ENCODE assay signal across 12 cellular contexts in genomic region chr6:125102901-125103300, GRCh38. TPM values are rescaled to one million over a fixed set of nuclear protein-coding genes. Genes with fewer than 3 reads are reported as not detected.
A peak's percentile ranks its signal among the peaks of the same experiment; 100 is the strongest.
DNase-seq lines count a peak whose midpoint lies in the region; ATAC-seq and TF ChIP-seq lines count a peak whose summit lies in the region.
"Had no signal": no experiment of that assay in that cellular context is flagged by ENCODE, and none has a peak within 500 bp of the region (broad histone marks: within the 10 kb centered on the region; RNA-seq: fewer than 3 reads in every experiment).

No MANE protein-coding gene starts in this region.

- no peaks in the 10 kb centered on the region for H3K27me3 Mint-ChIP-seq in endothelial cell (ENCODE audit: unreplicated experiment)

- H3K4me3 ChIP-seq in PC-3 (ENCODE audit: low read length) (no peak overlapping the region), neuronal stem cell (ENCODE audit: low read length in 2 of 2) (no peak overlapping the region), thyroid gland (replicated peaks in 1 of 3) (no peak overlapping the region), left lung (no peak overlapping the region)

- no peaks in the 10 kb centered on the region for H3K9me3 Mint-ChIP-seq in endothelial cell (ENCODE audit: unreplicated experiment)

- no peak overlapping the region for H2BK120ac ChIP-seq in neuronal stem cell (ENCODE audit: low read depth, low read length)

- H2AFZ ChIP-seq in PC-3 (ENCODE audit: low read length), result no peak overlapping the region
- H2AFZ ChIP-seq in neuronal stem cell (ENCODE audit: low read length), result peak overlapping the region; percentile 67

- DNase-seq in AG20443 (ENCODE audit: low spot score), result peak; percentile 80
- DNase-seq in PC-3, result peak; percentile 74
- no peak for DNase-seq in endothelial cell (ENCODE audit: low spot score)
- no peak for DNase-seq in neuronal stem cell (ENCODE audit: low spot score)
- DNase-seq in thyroid gland, result no peak
- DNase-seq in left lung, result no peak
- DNase-seq in NCI-H1092 treated with DMSO at 0.1 percent for 48 hours (lab: John Stamatoyannopoulos, UW), result no peak
- DNase-seq: activated CD8-positive, alpha-beta memory T cell treated with anti-CD3 and anti-CD28 coated beads, Interleukin-2, amount 10 ng/mL, durations not matched to agents 7 days and 5 days; central memory CD4-positive, alpha-beta T cell; NCI-H2171; T-cell had no signal

- no peaks in the 10 kb centered on the region for H3K9me2 ChIP-seq in PC-3 (replicated peaks; ENCODE audit: low read length)

- H3K79me1 ChIP-seq in neuronal stem cell (ENCODE audit: low read depth, low read length), result no peaks in the 10 kb centered on the region

- intact Hi-C loops in PC-3 (cut with micrococcal nuclease) (no loop called here), thyroid gland (cut with DNase I) (no loop called here), left lung (cut with DNase I) (no loop called here)

- H4K8ac ChIP-seq in neuronal stem cell (ENCODE audit: low read depth, low read length), result no peak overlapping the region

- H3K9me3 ChIP-seq in PC-3 (ENCODE audit: low read length), result no peaks in the 10 kb centered on the region
- H3K9me3 ChIP-seq in neuronal stem cell (replicated peaks in 1 of 2; ENCODE audit: control insufficient read depth in 2 of 2, insufficient read depth in 1 of 2, low read depth in 1 of 2, low read length in 2 of 2), result no peaks in the 10 kb centered on the region
- no peaks in the 10 kb centered on the region for H3K9me3 ChIP-seq in thyroid gland
- H3K9me3 ChIP-seq in left lung, result no peaks in the 10 kb centered on the region

- H3K27ac ChIP-seq in PC-3 (ENCODE audit: low read length) (no peak overlapping the region), neuronal stem cell (replicated peaks; ENCODE audit: low read length) (no peak overlapping the region), thyroid gland (no peak overlapping the region), left lung (no peak overlapping the region)

- H3K4ac ChIP-seq in neuronal stem cell (ENCODE audit: low read length), result no peak overlapping the region

- H2AK5ac ChIP-seq in neuronal stem cell (ENCODE audit: low read depth, low read length), result no peak overlapping the region

- H3K4me2 ChIP-seq in PC-3 (ENCODE audit: low read length) (no peak overlapping the region), neuronal stem cell (ENCODE audit: insufficient read depth, low read length, poor library complexity, severe bottlenecking) (no peak overlapping the region)

- H3K23ac ChIP-seq in neuronal stem cell (ENCODE audit: low read depth, low read length, poor library complexity), result no peak overlapping the region

- H3K14ac ChIP-seq in neuronal stem cell (ENCODE audit: low read length), result no peak overlapping the region

- H2BK15ac ChIP-seq in neuronal stem cell (ENCODE audit: low read length), result no peak overlapping the region

- POLR2A ChIA-PET in PC-3 (lab: Charles Lee; ENCODE audit: unreplicated experiment), result interaction anchor here (0.6 kb wide), 1 partner anchor 816 kb away, joined by 3 read pairs; no protein-coding TSS in a partner anchor

- WGBS in neuronal stem cell (ENCODE audit: extremely low coverage in 2 of 2, insufficient read length in 2 of 2, insufficient replicate concordance in 1 of 2), 2 donors, result no CpG with 5 or more reads among the region's 2 CpGs
- 83 to 94% methylated on average over 2 of the region's 2 CpGs for WGBS in thyroid gland, 2 donors

- H2BK12ac ChIP-seq in neuronal stem cell (ENCODE audit: low read length), result no peak overlapping the region

- H3K4me1 ChIP-seq in PC-3 (ENCODE audit: insufficient read depth, low read length) (peaks cover 17% of the 10 kb centered on the region), neuronal stem cell (ENCODE audit: control insufficient read depth in 2 of 2, insufficient read depth in 1 of 2, low read depth in 1 of 2, low read length in 2 of 2) (peaks cover 15 to 17% of the 10 kb centered on the region in 2 donors), thyroid gland (no peaks in the 10 kb centered on the region), left lung (peaks cover 0 to 8% of the 10 kb centered on the region in 2 donors)

- no peaks in the 10 kb centered on the region for H3K36me3 ChIP-seq in PC-3 (ENCODE audit: low read depth, low read length)
- no peaks in the 10 kb centered on the region for H3K36me3 ChIP-seq in neuronal stem cell (replicated peaks in 1 of 2; ENCODE audit: control insufficient read depth in 2 of 2, insufficient read depth in 2 of 2, low read length in 2 of 2)
- H3K36me3 ChIP-seq in thyroid gland, result no peaks in the 10 kb centered on the region
- peaks cover 0 to 4% of the 10 kb centered on the region in 2 donors for H3K36me3 ChIP-seq in left lung

- no peak overlapping the region for H3K4me3 Mint-ChIP-seq in endothelial cell (ENCODE audit: unreplicated experiment)
- H3K4me3 Mint-ChIP-seq: activated CD8-positive, alpha-beta memory T cell treated with anti-CD3 and anti-CD28 coated beads, Interleukin-2, amount 10 ng/mL, durations not matched to agents 7 days and 5 days; T-cell had no signal

- CTCF ChIA-PET in PC-3 (lab: Charles Lee), result no interaction called here

- H3K27me3 ChIP-seq in PC-3 (ENCODE audit: low read length) (no peaks in the 10 kb centered on the region), neuronal stem cell (ENCODE audit: control insufficient read depth in 3 of 3, insufficient read depth in 3 of 3, low read depth in 1 of 3, low read length in 3 of 3) (no peaks in the 10 kb centered on the region), thyroid gland (no peaks in the 10 kb centered on the region), left lung (peaks cover 0 to 5% of the 10 kb centered on the region in 2 donors)

- TF ChIP-seq POLR2A in thyroid gland (IDR thresholded peaks at IDR 0.05), result no peak

- H3K36me3 Mint-ChIP-seq in endothelial cell (ENCODE audit: low read depth, unreplicated experiment), result no peaks in the 10 kb centered on the region
- H3K36me3 Mint-ChIP-seq: activated CD8-positive, alpha-beta memory T cell treated with anti-CD3 and anti-CD28 coated beads, Interleukin-2, amount 10 ng/mL, durations not matched to agents 7 days and 5 days; T-cell had no signal

- no peak overlapping the region for H3K18ac ChIP-seq in neuronal stem cell (ENCODE audit: low read length)

- no TSS peak for BruUV-seq in PC-3 (replicated peaks; lab: Mats Ljungman, UMichigan)

- H3K79me2 ChIP-seq in PC-3 (ENCODE audit: low read length), result no peaks in the 10 kb centered on the region

- no peak overlapping the region for H2BK5ac ChIP-seq in neuronal stem cell (ENCODE audit: low read length)

- no peak overlapping the region for H3K9ac ChIP-seq in PC-3 (ENCODE audit: low read length)
- H3K9ac ChIP-seq in neuronal stem cell (ENCODE audit: low read depth, low read length, poor library complexity), result no peak overlapping the region

- peaks cover 39% of the 10 kb centered on the region for H3K4me1 Mint-ChIP-seq in endothelial cell (ENCODE audit: unreplicated experiment)

- no peaks in the 10 kb centered on the region for H4K20me1 ChIP-seq in PC-3 (ENCODE audit: low read length)

- H3K27ac Mint-ChIP-seq in endothelial cell (ENCODE audit: unreplicated experiment), result peak overlapping the region; percentile 84
- H3K27ac Mint-ChIP-seq: activated CD8-positive, alpha-beta memory T cell treated with anti-CD3 and anti-CD28 coated beads, Interleukin-2, amount 10 ng/mL, durations not matched to agents 7 days and 5 days; T-cell had no signal

- TF ChIP-seq CTCF in PC-3 (conservative IDR thresholded peaks at IDR 0.05; ENCODE audit: low read depth, low read length) (no peak), endothelial cell (IDR thresholded peaks at IDR 0.05; ENCODE audit: unreplicated experiment) (no peak), thyroid gland (IDR thresholded peaks at IDR 0.05) (no peak), left lung (IDR thresholded peaks at IDR 0.05) (no peak)

- no peak overlapping the region for H4K91ac ChIP-seq in neuronal stem cell (ENCODE audit: low read depth, low read length, poor library complexity)

- H3F3A ChIP-seq in PC-3 (ENCODE audit: low read length, unreplicated experiment), result no peaks in the 10 kb centered on the region

- peak; percentile 61 for ATAC-seq in PC-3
- no peak for ATAC-seq in HG03135 (IDR thresholded peaks at IDR 0.05; ENCODE audit: unreplicated experiment)
- ATAC-seq in left lung, result no peak
- ATAC-seq: activated CD8-positive, alpha-beta memory T cell treated with anti-CD3 and anti-CD28 coated beads, Interleukin-2, amount 10 ng/mL, durations not matched to agents 7 days and 5 days; T-cell had no signal

RNA-seq across cellular contexts. Expression of gene TPD52L1, which starts 50.7 kb away (rescaled TPM):
- 39.4 and 41.4 TPM in 2 replicates for total RNA-seq in PC-3 (2014; rRNA removed)
- total RNA-seq in endothelial cell (ENCODE audit: unreplicated experiment), result 118 TPM
- polyA plus RNA-seq in neuronal stem cell (2013, experiment 1 of 2), result 3.0 TPM
- polyA plus RNA-seq in neuronal stem cell (2013, experiment 2 of 2), result 3.4 TPM
- 100 to 1,000 TPM; 182 to 392 (median 293) TPM for total RNA-seq in thyroid gland
- 10 to 100 TPM; 17.4 to 22.8 TPM for total RNA-seq in left lung
- total RNA-seq: activated CD8-positive, alpha-beta memory T cell treated with anti-CD3 and anti-CD28 coated beads, Interleukin-2, amount 10 ng/mL, durations not matched to agents 7 days and 5 days had no signal

Comparison
In these comparisons a context has a peak if more than half of its experiments do, and no peak if none do; other contexts are left out.
1. DNase-seq: peak in AG20443 (single experiment) and PC-3 (single experiment); none in endothelial cell (single experiment), neuronal stem cell (single experiment), thyroid gland (0 of 2), left lung (0 of 2) and NCI-H1092 treated with DMSO at 0.1 percent for 48 hours (single experiment).